14 cellular contexts compared by ENCODE assay signal in the genomic region with DNA sequence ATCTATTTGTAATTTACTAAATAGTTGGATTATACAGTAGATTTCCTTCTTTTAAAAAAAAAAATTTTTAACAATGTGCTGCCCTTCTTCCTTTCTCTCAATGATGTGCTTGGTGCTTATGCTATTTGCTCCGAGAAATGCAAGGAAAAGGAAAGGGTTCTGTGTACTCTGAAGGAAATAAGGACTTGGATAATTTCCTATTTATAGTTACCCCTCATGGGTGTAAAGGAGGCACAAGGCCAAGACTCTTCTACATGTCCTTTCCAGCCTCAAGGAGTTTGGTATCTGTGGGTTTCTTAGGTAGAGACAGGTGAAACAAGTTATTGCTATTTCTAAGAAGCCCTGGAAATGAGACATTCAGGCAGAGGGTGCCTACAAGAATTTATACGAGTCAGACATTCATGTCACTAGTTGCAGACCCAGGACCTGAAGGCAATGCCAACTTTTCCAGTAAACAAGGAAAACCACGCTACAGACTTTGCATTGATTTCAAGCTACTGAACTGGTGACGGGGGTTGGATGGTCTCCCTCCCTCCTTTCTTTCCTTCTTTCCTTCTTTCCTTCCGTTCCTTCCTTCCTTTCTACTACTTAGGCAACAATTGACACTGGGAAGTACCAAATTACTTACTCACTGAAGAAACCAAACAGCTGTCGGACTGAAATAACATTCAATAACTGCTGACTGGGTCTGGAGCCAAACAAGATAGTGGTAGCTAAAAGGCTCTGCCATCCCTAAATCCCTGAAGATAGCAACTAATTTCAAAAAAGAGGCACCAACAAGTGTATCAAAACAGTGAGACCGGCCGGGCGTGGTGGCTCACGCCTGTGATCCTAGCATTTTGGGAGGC. TPM values are rescaled to one million over a fixed set of nuclear protein-coding genes. Genes with fewer than 3 reads are reported as not detected.
DNase-seq lines count a peak whose midpoint lies in the region; ATAC-seq, FAIRE-seq and TF ChIP-seq lines count a peak whose summit lies in the region.
"Had no signal": no experiment of that assay in that cellular context is flagged by ENCODE, and none has a peak within 500 bp of the region (broad histone marks: within the 10 kb centered on the region; RNA-seq: fewer than 3 reads in every experiment).

No MANE protein-coding gene starts in this region.

- in situ Hi-C loops in IMR-90 (cut with MboI; ENCODE audit: low sequenced_read_pairs) = loop anchor here (10.0 kb wide), 1 partner anchor 297 kb away; no protein-coding TSS in a partner anchor

- no peak overlapping the region for H2AK9ac ChIP-seq in IMR-90 (replicated peaks; ENCODE audit: low read depth, low read length, poor library complexity)

- no peak overlapping the region for H4K5ac ChIP-seq in IMR-90 (ENCODE audit: low read depth, low read length)

- no peak for TF ChIP-seq CTCF in IMR-90 (conservative IDR thresholded peaks at IDR 0.05; ENCODE audit: low read depth, low read length)
- TF ChIP-seq CTCF in endothelial cell of umbilical vein (IDR thresholded peaks at IDR 0.05; ENCODE audit: extremely low read depth in 1 of 2, insufficient read depth in 1 of 2, low read depth in 1 of 2, low read length in 2 of 2) = no peak

- peak overlapping the region; percentile 4 to 86 (median 40) for H3K27ac Mint-ChIP-seq in naive thymus-derived CD4-positive, alpha-beta T cell

- H3K79me1 ChIP-seq in IMR-90 (ENCODE audit: low read depth in 1 of 2, low read length in 2 of 2) = peaks cover 28 to 63% of the 10 kb centered on the region in 2 experiments

- H3K4me1 ChIP-seq in ACC112 (ENCODE audit: control insufficient read depth, insufficient read depth, low read length, unreplicated experiment) = peaks cover 12% of the 10 kb centered on the region
- H3K4me1 ChIP-seq in IMR-90 (ENCODE audit: control insufficient read depth, insufficient read depth, low read length) = peaks cover 4% of the 10 kb centered on the region
- peaks cover 17% of the 10 kb centered on the region for H3K4me1 ChIP-seq in endothelial cell of umbilical vein (ENCODE audit: control insufficient read depth, extremely low read depth, insufficient read depth, low read length)
- H3K4me1 ChIP-seq in naive thymus-derived CD4-positive, alpha-beta T cell (ENCODE audit: control insufficient read depth in 2 of 2, insufficient read depth in 2 of 2, low read length in 2 of 2) = no peaks in the 10 kb centered on the region
- H3K4me1 ChIP-seq: pancreas had no signal

- peak; percentile 73 for FAIRE-seq in endothelial cell of umbilical vein (lab: Jason Lieb, UNC)
- no peak for FAIRE-seq in GM12891 (lab: Jason Lieb, UNC)
- FAIRE-seq: pancreas had no signal

- H3K36me3 ChIP-seq in ACC112 (ENCODE audit: insufficient read depth, low read length) (no peaks in the 10 kb centered on the region), IMR-90 (ENCODE audit: control insufficient read depth, insufficient read depth, low read length) (peaks cover 19% of the 10 kb centered on the region), endothelial cell of umbilical vein (ENCODE audit: control insufficient read depth in 2 of 2, extremely low read depth in 1 of 2, insufficient read depth in 2 of 2, low read length in 2 of 2) (peaks cover 5 to 15% of the 10 kb centered on the region in 2 experiments)
- peaks cover 0 to 47% (median 14%) of the 10 kb centered on the region in 3 experiments for H3K36me3 ChIP-seq in naive thymus-derived CD4-positive, alpha-beta T cell (ENCODE audit: control insufficient read depth in 2 of 3, insufficient read depth in 3 of 3, low read length in 3 of 3)

- no peaks in the 10 kb centered on the region for H3K27me3 Mint-ChIP-seq in naive thymus-derived CD4-positive, alpha-beta T cell

- no peak overlapping the region for H2AK5ac ChIP-seq in IMR-90 (ENCODE audit: low read depth, low read length)

- BruUV-seq in IMR-90 (replicated peaks; lab: Mats Ljungman, UMichigan) = no TSS peak
- BruUV-seq in endothelial cell of umbilical vein (replicated peaks; lab: Mats Ljungman, UMichigan) = no TSS peak

- H3K4ac ChIP-seq in IMR-90 (ENCODE audit: low read depth, low read length) = no peak overlapping the region

- H3K14ac ChIP-seq in IMR-90 (replicated peaks; ENCODE audit: low read depth, low read length) = no peak overlapping the region

- DNase-seq in IMR-90 (peak; percentile 58), endothelial cell of umbilical vein (ENCODE audit: low read depth, low spot score) (peak; percentile 64), DMS114 treated with DMSO at 0.1 percent for 48 hours (lab: John Stamatoyannopoulos, UW; ENCODE audit: unreplicated experiment) (no peak), AML-193 (lab: John Stamatoyannopoulos, UW) (no peak), GM12891 (ENCODE audit: insufficient read length, low spot score) (no peak)
- no peak for DNase-seq in naive thymus-derived CD4-positive, alpha-beta T cell
- DNase-seq: caudate nucleus, GOT3, pancreas, T-helper 1 cell had no signal

- H3K27me3 ChIP-seq in ACC112 (ENCODE audit: insufficient read depth, low read length) (no peaks in the 10 kb centered on the region), IMR-90 (ENCODE audit: control insufficient read depth, insufficient read depth, low read length) (no peaks in the 10 kb centered on the region), endothelial cell of umbilical vein (ENCODE audit: control insufficient read depth in 2 of 2, insufficient read depth in 2 of 2, low read length in 2 of 2) (no peaks in the 10 kb centered on the region)
- no peaks in the 10 kb centered on the region for H3K27me3 ChIP-seq in naive thymus-derived CD4-positive, alpha-beta T cell (ENCODE audit: control insufficient read depth in 2 of 2, insufficient read depth in 2 of 2, low read length in 2 of 2)
- H3K27me3 ChIP-seq: BLaER1, pancreas had no signal

- ATAC-seq in IMR-90 (ENCODE audit: low read depth) (peak; percentile 82), HG02588 (IDR thresholded peaks at IDR 0.05; ENCODE audit: unreplicated experiment) (no peak)
- no peak for ATAC-seq in naive thymus-derived CD4-positive, alpha-beta T cell
- ATAC-seq: pancreas had no signal

- no peaks in the 10 kb centered on the region for H3K9me3 Mint-ChIP-seq in naive thymus-derived CD4-positive, alpha-beta T cell

- H4K20me1 ChIP-seq in IMR-90 (ENCODE audit: insufficient read depth, low read length) (peaks cover 16% of the 10 kb centered on the region; the same call in 1 of the 2 replicates), endothelial cell of umbilical vein (replicated peaks; ENCODE audit: control insufficient read depth, extremely low read depth, insufficient read depth, low read length) (no peaks in the 10 kb centered on the region)

- H3K27ac ChIP-seq in ACC112 (ENCODE audit: low read depth, low read length) (peak overlapping the region; percentile 10; the same call in 1 of the 2 replicates), IMR-90 (ENCODE audit: insufficient read depth, low read length) (no peak overlapping the region), endothelial cell of umbilical vein (ENCODE audit: insufficient read depth, low read depth, low read length) (peak overlapping the region; percentile 14)
- peak overlapping the region; percentile 7 for H3K27ac ChIP-seq in naive thymus-derived CD4-positive, alpha-beta T cell (ENCODE audit: low read depth, low read length)
- H3K27ac ChIP-seq: BLaER1, pancreas had no signal

- CTCF ChIA-PET in IMR-90 (lab: Yijun Ruan, JAX) (no interaction called here), endothelial cell of umbilical vein (lab: Charles Lee) (interaction anchor here (0.7 to 2.0 kb wide), 2 partner anchors 18 to 23 kb away, joined by 3 to 7 read pairs; no protein-coding TSS in a partner anchor)
- CTCF ChIA-PET in naive thymus-derived CD4-positive, alpha-beta T cell (lab: Charles Lee) = no interaction called here

- no peak overlapping the region for H3K23ac ChIP-seq in IMR-90 (ENCODE audit: low read depth, low read length)

- TF ChIP-seq POLR2A in IMR-90 (IDR thresholded peaks at IDR 0.05; ENCODE audit: low read depth, low read length) (no peak), endothelial cell of umbilical vein (IDR thresholded peaks at IDR 0.05; ENCODE audit: low read depth, low read length) (no peak), GM12891 (IDR thresholded peaks at IDR 0.05; ENCODE audit: low read depth, low read length) (no peak)

- no peak overlapping the region for H2AFZ ChIP-seq in ACC112 (ENCODE audit: low read length, unreplicated experiment)
- H2AFZ ChIP-seq in IMR-90 (replicated peaks; ENCODE audit: low read length, poor library complexity) = no peak overlapping the region
- no peak overlapping the region for H2AFZ ChIP-seq in endothelial cell of umbilical vein (ENCODE audit: low read depth, low read length)

- no peak for TF ChIP-seq RAD21 in IMR-90 (IDR thresholded peaks at IDR 0.05; ENCODE audit: low read length)

- no peak overlapping the region for H3K18ac ChIP-seq in IMR-90 (ENCODE audit: low read depth, low read length)

- H2BK5ac ChIP-seq in IMR-90 (ENCODE audit: low read depth, low read length, poor library complexity, severe bottlenecking) = no peak overlapping the region

- no peak overlapping the region for H2BK15ac ChIP-seq in IMR-90 (ENCODE audit: low read depth, low read length)

- dilution Hi-C loops in IMR-90 (cut with HindIII; ENCODE audit: low sequenced_read_pairs, unreplicated experiment) = no loop called here
- dilution Hi-C loops in endothelial cell of umbilical vein (cut with MboI; ENCODE audit: extremely low pct_ligation_motif_present, low sequenced_read_pairs) = no loop called here

- H3K9me1 ChIP-seq in IMR-90 (ENCODE audit: insufficient read depth, low read length) = peaks cover 3% of the 10 kb centered on the region
- H3K9me1 ChIP-seq in endothelial cell of umbilical vein (replicated peaks; ENCODE audit: control insufficient read depth, extremely low read depth, insufficient read depth, low read length) = no peaks in the 10 kb centered on the region

- H3K9ac ChIP-seq in IMR-90 (ENCODE audit: low read depth, low read length) = no peak overlapping the region; the same call in 1 of the 2 replicates
- no peak overlapping the region for H3K9ac ChIP-seq in endothelial cell of umbilical vein (replicated peaks; ENCODE audit: extremely low read depth, insufficient read depth, low read length)
- H3K9ac ChIP-seq: BLaER1 had no signal

- H3K4me3 ChIP-seq in ACC112 (ENCODE audit: low read depth, low read length) (no peak overlapping the region), IMR-90 (ENCODE audit: insufficient read depth, low read depth, low read length) (no peak overlapping the region), endothelial cell of umbilical vein (replicated peaks in 1 of 3; ENCODE audit: insufficient read depth in 1 of 3, low read depth in 1 of 3, low read length in 3 of 3) (no peak overlapping the region)
- no peak overlapping the region for H3K4me3 ChIP-seq in naive thymus-derived CD4-positive, alpha-beta T cell (ENCODE audit: low read length)
- H3K4me3 ChIP-seq: BLaER1, pancreas had no signal

- no peak overlapping the region for H4K91ac ChIP-seq in IMR-90 (ENCODE audit: insufficient read depth, low read depth, low read length)

- 61% methylated on average over 3 of the region's 10 CpGs; no CpG with 5 or more reads in 1 of the 2 experiments for WGBS in IMR-90 (ENCODE audit: extremely low coverage in 2 of 2, insufficient read length in 1 of 2), 2 experiments

- H3K9me3 ChIP-seq in IMR-90 (ENCODE audit: control insufficient read depth, insufficient read depth, low read length) (no peaks in the 10 kb centered on the region), endothelial cell of umbilical vein (replicated peaks; ENCODE audit: control insufficient read depth, insufficient read depth, low read length) (no peaks in the 10 kb centered on the region)
- no peaks in the 10 kb centered on the region for H3K9me3 ChIP-seq in naive thymus-derived CD4-positive, alpha-beta T cell (ENCODE audit: control insufficient read depth in 2 of 3, low read length in 3 of 3)
- H3K9me3 ChIP-seq: BLaER1, pancreas had no signal

- no peak overlapping the region for H3K56ac ChIP-seq in IMR-90 (ENCODE audit: extremely low read depth, insufficient read depth, low read length)

- H3K4me2 ChIP-seq in IMR-90 (ENCODE audit: low read depth, low read length) (peak overlapping the region; percentile 55), endothelial cell of umbilical vein (ENCODE audit: insufficient read depth, low read length) (peak overlapping the region; percentile 58)
- H3K4me2 ChIP-seq: BLaER1 had no signal

- H4K8ac ChIP-seq in IMR-90 (ENCODE audit: low read depth in 2 of 2, low read length in 2 of 2) = no peak overlapping the region

- no peak overlapping the region for H2BK20ac ChIP-seq in IMR-90 (ENCODE audit: low read depth, low read length)

- H3K4me3 Mint-ChIP-seq in naive thymus-derived CD4-positive, alpha-beta T cell = no peak overlapping the region

- H3K4me1 Mint-ChIP-seq in naive thymus-derived CD4-positive, alpha-beta T cell = peaks cover 3 to 21% (median 14%) of the 10 kb centered on the region in 7 donors

- H2BK120ac ChIP-seq in IMR-90 (ENCODE audit: low read depth, low read length) = no peak overlapping the region

- POLR2A ChIA-PET in IMR-90 (lab: Charles Lee; ENCODE audit: unreplicated experiment) = interaction anchor here (0.6 kb wide), 2 partner anchors 48 to 191 kb away, joined by 4 to 5 read pairs; partner anchors contain the start of gene STAT5B
- POLR2A ChIA-PET in endothelial cell of umbilical vein (lab: Charles Lee) = no interaction called here
- POLR2A ChIA-PET in naive thymus-derived CD4-positive, alpha-beta T cell (lab: Charles Lee) = no interaction called here

- H3K79me2 ChIP-seq in ACC112 (ENCODE audit: control insufficient read depth, insufficient read depth, low read length, unreplicated experiment) (no peaks in the 10 kb centered on the region), endothelial cell of umbilical vein (ENCODE audit: control insufficient read depth, insufficient read depth, low read length) (peaks cover 2% of the 10 kb centered on the region)

- intact Hi-C loops in IMR-90 (cut with micrococcal nuclease) = no loop called here
- intact Hi-C loops in endothelial cell of umbilical vein (cut with micrococcal nuclease) = no loop called here
- intact Hi-C loops in naive thymus-derived CD4-positive, alpha-beta T cell (cut with micrococcal nuclease) = no loop called here

- peaks cover 0 to 23% (median 4%) of the 10 kb centered on the region in 5 donors for H3K36me3 Mint-ChIP-seq in naive thymus-derived CD4-positive, alpha-beta T cell

RNA-seq across cellular contexts. Expression of gene GHDC, which starts 33.8 kb away (rescaled TPM):
- 4.4 and 8.1 TPM in 2 replicates for total RNA-seq in IMR-90 (2012; rRNA removed)
- polyA plus RNA-seq in IMR-90 (2012; rRNA removed) = 5.2 and 6.1 TPM in 2 replicates
- 6.2 and 10.2 TPM in 2 replicates for polyA plus RNA-seq in IMR-90 (2012; cell fraction: cytosol; rRNA removed)
- polyA plus RNA-seq in IMR-90 (2012; cell fraction: nucleus; rRNA removed; ENCODE audit: low replicate concordance) = 17.1 and 33.1 TPM in 2 replicates
- 9.8 TPM in 2 replicates for total RNA-seq in endothelial cell of umbilical vein
- polyA plus RNA-seq in endothelial cell of umbilical vein = 11.2 and 15.8 TPM in 2 replicates
- polyA plus RNA-seq in endothelial cell of umbilical vein (2011; cell fraction: cytosol; rRNA removed) = 5.1 and 7.6 TPM in 2 replicates
- polyA plus RNA-seq in endothelial cell of umbilical vein (2011; cell fraction: nucleus; rRNA removed) = 16.1 and 17.2 TPM in 2 replicates
- polyA plus RNA-seq in endothelial cell of umbilical vein (2012) = 5.9 and 12.5 TPM in 2 replicates
- polyA minus RNA-seq in endothelial cell of umbilical vein = 8.0 and 11.1 TPM in 2 replicates
- 10.1 TPM for polyA minus RNA-seq in endothelial cell of umbilical vein (2011; cell fraction: cytosol; rRNA and poly(A)+ RNA removed)
- polyA minus RNA-seq in endothelial cell of umbilical vein (2011; cell fraction: nucleus; rRNA and poly(A)+ RNA removed) = 4.9 and 6.2 TPM in 2 replicates
- total RNA-seq in naive thymus-derived CD4-positive, alpha-beta T cell = 10 to 100 TPM; 15.5 to 29.8 (median 19.9) TPM
- 10 to 100 TPM; 15.2 to 17.4 TPM for polyA plus RNA-seq in naive thymus-derived CD4-positive, alpha-beta T cell
- 14.3 TPM for polyA plus RNA-seq in GM12891 (2012; ENCODE audit: low read depth, missing spikeins)

RNA-seq across cellular contexts. Expression of gene HCRT, which starts 42.8 kb away (rescaled TPM):
- total RNA-seq in IMR-90 (2012; rRNA removed) (not detected in 2 replicates), endothelial cell of umbilical vein (not detected in 2 replicates)
- polyA plus RNA-seq in IMR-90 (2012; rRNA removed) (not detected in 2 replicates), endothelial cell of umbilical vein (not detected in 2 replicates)
- not detected in 2 replicates for polyA plus RNA-seq in IMR-90 (2012; cell fraction: cytosol; rRNA removed)
- not detected in 2 replicates for polyA plus RNA-seq in IMR-90 (2012; cell fraction: nucleus; rRNA removed; ENCODE audit: low replicate concordance)
- polyA plus RNA-seq in endothelial cell of umbilical vein (2011; cell fraction: cytosol; rRNA removed) = not detected in 2 replicates
- not detected in 2 replicates for polyA plus RNA-seq in endothelial cell of umbilical vein (2011; cell fraction: nucleus; rRNA removed)
- polyA plus RNA-seq in endothelial cell of umbilical vein (2012) = not detected in 2 replicates
- not detected in 2 replicates for polyA minus RNA-seq in endothelial cell of umbilical vein
- not detected for polyA minus RNA-seq in endothelial cell of umbilical vein (2011; cell fraction: cytosol; rRNA and poly(A)+ RNA removed)
- polyA minus RNA-seq in endothelial cell of umbilical vein (2011; cell fraction: nucleus; rRNA and poly(A)+ RNA removed) = not detected in 2 replicates
- not detected for total RNA-seq in naive thymus-derived CD4-positive, alpha-beta T cell
- not detected for polyA plus RNA-seq in naive thymus-derived CD4-positive, alpha-beta T cell
- polyA plus RNA-seq in GM12891 (2012; ENCODE audit: low read depth, missing spikeins) = not detected
- total RNA-seq: activated CD8-positive, alpha-beta memory T cell treated with anti-CD3 and anti-CD28 coated beads for 36 hours; pancreas had no signal
- polyA plus RNA-seq: pancreas had no signal

RNA-seq across cellular contexts. Expression of gene KCNH4, which starts 47.1 kb away (rescaled TPM):
- total RNA-seq in IMR-90 (2012; rRNA removed) (not detected in 2 replicates), endothelial cell of umbilical vein (0.11 TPM in 1 of 2 replicates, not detected in the other)
- polyA plus RNA-seq in IMR-90 (2012; rRNA removed) (0.03 and 0.06 TPM in 2 replicates), endothelial cell of umbilical vein (0.06 and 0.11 TPM in 2 replicates)
- 0.02 and 0.05 TPM in 2 replicates for polyA plus RNA-seq in IMR-90 (2012; cell fraction: cytosol; rRNA removed)
- polyA plus RNA-seq in IMR-90 (2012; cell fraction: nucleus; rRNA removed; ENCODE audit: low replicate concordance) = 0.09 and 0.11 TPM in 2 replicates
- polyA plus RNA-seq in endothelial cell of umbilical vein (2011; cell fraction: cytosol; rRNA removed) = 0.01 TPM in 1 of 2 replicates, not detected in the other
- 0.04 TPM in 1 of 2 replicates, not detected in the other for polyA plus RNA-seq in endothelial cell of umbilical vein (2011; cell fraction: nucleus; rRNA removed)
- 0.07 TPM in 1 of 2 replicates, not detected in the other for polyA plus RNA-seq in endothelial cell of umbilical vein (2012)
- 0.07 and 0.42 TPM in 2 replicates for polyA minus RNA-seq in endothelial cell of umbilical vein
- not detected for polyA minus RNA-seq in endothelial cell of umbilical vein (2011; cell fraction: cytosol; rRNA and poly(A)+ RNA removed)
- polyA minus RNA-seq in endothelial cell of umbilical vein (2011; cell fraction: nucleus; rRNA and poly(A)+ RNA removed) = not detected in 2 replicates
- under 1 TPM in 3 of 5 experiments, not detected in 2; 0.12 to 0.24 (median 0.16) TPM for total RNA-seq in naive thymus-derived CD4-positive, alpha-beta T cell
- polyA plus RNA-seq in naive thymus-derived CD4-positive, alpha-beta T cell = under 1 TPM in 1 of 2 donors, not detected in 1; 0.07 TPM
- polyA plus RNA-seq in GM12891 (2012; ENCODE audit: low read depth, missing spikeins) = 0.09 TPM

RNA-seq across cellular contexts. Expression of gene STAT5B, which starts 48.1 kb away (rescaled TPM):
- total RNA-seq in IMR-90 (2012; rRNA removed) = 21.7 and 24.4 TPM in 2 replicates
- polyA plus RNA-seq in IMR-90 (2012; rRNA removed) = 28.7 and 29.6 TPM in 2 replicates
- polyA plus RNA-seq in IMR-90 (2012; cell fraction: cytosol; rRNA removed) = 11.6 and 14.8 TPM in 2 replicates
- polyA plus RNA-seq in IMR-90 (2012; cell fraction: nucleus; rRNA removed; ENCODE audit: low replicate concordance) = 95.5 and 119 TPM in 2 replicates
- total RNA-seq in endothelial cell of umbilical vein = 53.1 and 53.7 TPM in 2 replicates
- 42.0 and 43.3 TPM in 2 replicates for polyA plus RNA-seq in endothelial cell of umbilical vein
- 28.6 and 34.2 TPM in 2 replicates for polyA plus RNA-seq in endothelial cell of umbilical vein (2011; cell fraction: cytosol; rRNA removed)
- polyA plus RNA-seq in endothelial cell of umbilical vein (2011; cell fraction: nucleus; rRNA removed) = 136 and 143 TPM in 2 replicates
- 30.8 and 35.1 TPM in 2 replicates for polyA plus RNA-seq in endothelial cell of umbilical vein (2012)
- polyA minus RNA-seq in endothelial cell of umbilical vein = 54.8 and 62.4 TPM in 2 replicates
- 30.0 TPM for polyA minus RNA-seq in endothelial cell of umbilical vein (2011; cell fraction: cytosol; rRNA and poly(A)+ RNA removed)
- 45.8 and 49.5 TPM in 2 replicates for polyA minus RNA-seq in endothelial cell of umbilical vein (2011; cell fraction: nucleus; rRNA and poly(A)+ RNA removed)
- 100 to 1,000 TPM; 143 to 192 (median 183) TPM for total RNA-seq in naive thymus-derived CD4-positive, alpha-beta T cell
- polyA plus RNA-seq in naive thymus-derived CD4-positive, alpha-beta T cell = 100 to 1,000 TPM in 1 of 2 donors, 10 to 100 TPM in 1; 98.0 to 135 TPM
- 37.3 TPM for polyA plus RNA-seq in GM12891 (2012; ENCODE audit: low read depth, missing spikeins)

Comparison
In these comparisons a context has a peak if more than half of its experiments do, and no peak if none do; other contexts are left out.
1. DNase-seq: peak in IMR-90 (single experiment) and endothelial cell of umbilical vein (single experiment); none in naive thymus-derived CD4-positive, alpha-beta T cell (0 of 9), DMS114 treated with DMSO at 0.1 percent for 48 hours (single experiment), AML-193 (0 of 2) and GM12891 (single experiment).